In the genomic region with DNA sequence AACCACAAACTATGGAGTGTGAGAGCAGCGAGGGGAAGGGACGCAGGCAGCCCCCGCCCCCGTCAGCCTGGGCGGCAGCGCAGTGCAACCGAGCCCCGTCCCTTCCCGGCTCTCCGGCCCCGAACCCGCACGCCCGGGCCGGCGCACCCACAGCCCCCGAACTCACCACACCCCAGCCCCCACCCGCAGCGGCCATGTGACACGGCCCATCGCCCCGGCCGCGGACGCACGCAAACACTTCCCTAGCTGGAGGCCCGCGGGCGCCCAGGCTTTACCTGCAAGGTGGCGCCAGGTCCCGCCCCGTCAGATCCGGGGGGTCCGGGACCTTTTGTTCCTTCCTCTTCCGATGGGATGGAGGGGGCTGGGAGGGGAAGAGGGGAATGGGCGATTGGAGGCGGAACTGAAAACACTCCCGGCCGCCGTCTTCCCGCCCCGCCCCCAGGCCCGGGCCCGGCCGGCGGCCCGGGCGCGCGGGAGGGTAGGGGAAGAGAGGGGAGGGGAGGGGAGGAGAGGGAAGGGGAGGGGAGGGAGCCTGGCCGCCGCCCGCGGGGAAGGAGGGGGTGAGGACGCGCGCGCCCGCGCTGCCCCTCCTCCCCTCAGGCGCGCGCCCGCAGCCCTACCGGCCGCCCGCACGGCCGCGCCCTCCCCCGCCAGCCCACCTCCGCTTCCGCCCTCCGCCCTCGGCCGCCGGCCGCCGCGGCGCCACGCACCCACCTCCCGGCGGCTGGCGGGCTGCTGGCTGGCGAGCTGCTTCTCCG, we compare ENCODE assay signal across 8 cellular contexts. TPM values are rescaled to one million over a fixed set of nuclear protein-coding genes. Genes with fewer than 3 reads are reported as not detected.
DNase-seq lines count a peak whose midpoint lies in the region; ATAC-seq and TF ChIP-seq lines count a peak whose summit lies in the region.

SMAD2 (minus strand) TSS at position 574 of the 758 bp plus-strand sequence. CDS start 33,903 bp downstream, outside the sequence.

- H2AFZ ChIP-seq in OCI-LY3 (ENCODE audit: low read depth, low read length) = peak within 1 kb of the TSS; percentile 67

- 0 to 1% methylated on average over 35 to 76 of the region's 87 CpGs for WGBS in esophagus, 2 donors

- no peaks in the 10 kb centered on the region for H3K27me3 ChIP-seq in CD4-positive, CD25-positive, alpha-beta regulatory T cell (ENCODE audit: control insufficient read depth, insufficient read depth, low read length)
- H3K27me3 ChIP-seq in OCI-LY3 (ENCODE audit: low read depth, low read length) = peaks cover 13% of the 10 kb centered on the region; the same call in 1 of the 2 replicates
- H3K27me3 ChIP-seq in esophagus (ENCODE audit: control insufficient read depth in 1 of 2, insufficient read depth in 2 of 2, low read length in 2 of 2) = no peaks in the 10 kb centered on the region
- no peaks in the 10 kb centered on the region for H3K27me3 ChIP-seq in muscle layer of colon (ENCODE audit: control insufficient read depth in 1 of 2, insufficient read depth in 2 of 2, low read length in 2 of 2)

- peaks cover 50% of the 10 kb centered on the region for H3K79me2 ChIP-seq in OCI-LY3 (ENCODE audit: low read length)

- H3K9me3 ChIP-seq in CD4-positive, CD25-positive, alpha-beta regulatory T cell (ENCODE audit: control insufficient read depth in 2 of 2, low read length in 2 of 2) = no peaks in the 10 kb centered on the region
- H3K9me3 ChIP-seq in OCI-LY3 (ENCODE audit: insufficient read depth, low read length) = no peaks in the 10 kb centered on the region
- peaks cover 0 to 2% of the 10 kb centered on the region in 2 donors for H3K9me3 ChIP-seq in esophagus (ENCODE audit: control insufficient read depth in 2 of 2, insufficient read depth in 1 of 2, low read depth in 1 of 2, low read length in 1 of 2)
- H3K9me3 ChIP-seq in muscle layer of colon (ENCODE audit: low read length) = no peaks in the 10 kb centered on the region

- H3K4me3 ChIP-seq in CD4-positive, CD25-positive, alpha-beta regulatory T cell (ENCODE audit: low read depth, low read length) = peak within 1 kb of the TSS; percentile 95
- H3K4me3 ChIP-seq in OCI-LY3 (ENCODE audit: low read length) (peak within 1 kb of the TSS; percentile 82), esophagus (ENCODE audit: low read depth in 1 of 2, low read length in 2 of 2) (peak within 1 kb of the TSS; percentile 72 to 75), muscle layer of colon (ENCODE audit: low read depth in 1 of 2, low read length in 2 of 2) (peak within 1 kb of the TSS; percentile 80 to 98)

- peaks cover 54% of the 10 kb centered on the region for H3K4me1 ChIP-seq in CD4-positive, CD25-positive, alpha-beta regulatory T cell (ENCODE audit: control insufficient read depth, insufficient read depth, low read length, poor library complexity, severe bottlenecking)
- H3K4me1 ChIP-seq in OCI-LY3 (ENCODE audit: low read length) (peaks cover 24% of the 10 kb centered on the region), esophagus (ENCODE audit: control insufficient read depth in 2 of 2, insufficient read depth in 2 of 2, low read length in 1 of 2) (no peaks in the 10 kb centered on the region), muscle layer of colon (ENCODE audit: insufficient read depth, low read length) (peaks cover 30% of the 10 kb centered on the region)

- TF ChIP-seq CTCF in OCI-LY3 (IDR thresholded peaks at IDR 0.05; ENCODE audit: low read depth, low read length) = peak; percentile 12; the same call in 1 of the 2 replicates

- peaks cover 7% of the 10 kb centered on the region for H3K27me3 Mint-ChIP-seq in CD4-positive, CD25-positive, alpha-beta regulatory T cell

- peak within 1 kb of the TSS; percentile 90 for H3K27ac ChIP-seq in CD4-positive, CD25-positive, alpha-beta regulatory T cell (ENCODE audit: insufficient read depth, low read length, poor library complexity, severe bottlenecking)
- H3K27ac ChIP-seq in OCI-LY3 (ENCODE audit: low read length) = peak within 1 kb of the TSS; percentile 80
- peak within 1 kb of the TSS; percentile 97 to 98 for H3K27ac ChIP-seq in esophagus (ENCODE audit: low read depth in 2 of 2, low read length in 1 of 2)
- peak within 1 kb of the TSS; percentile 97 for H3K27ac ChIP-seq in muscle layer of colon (ENCODE audit: low read depth, low read length)

- peak within 1 kb of the TSS; percentile 89 to 96 (median 92) for H3K4me3 Mint-ChIP-seq in CD4-positive, CD25-positive, alpha-beta regulatory T cell

- ATAC-seq in CD4-positive, CD25-positive, alpha-beta regulatory T cell (ENCODE audit: low read depth in 2 of 2) = peak; percentile 43 to 47
- ATAC-seq in GM19452 (IDR thresholded peaks at IDR 0.05; ENCODE audit: unreplicated experiment) = peak; percentile 41

- peaks cover 40 to 57% (median 47%) of the 10 kb centered on the region in 4 donors for H3K4me1 Mint-ChIP-seq in CD4-positive, CD25-positive, alpha-beta regulatory T cell

- peak; percentile 70 to 91 (median 76) for DNase-seq in CD4-positive, CD25-positive, alpha-beta regulatory T cell
- DNase-seq in HK-2 (ENCODE audit: unreplicated experiment) (peak; percentile 69), activated T-cell treated with anti-CD3 and anti-CD28 coated beads for 48 hours (ENCODE audit: low read depth) (peak; percentile 73)
- DNase-seq in stimulated activated CD8-positive, alpha-beta memory T cell treated with anti-CD3 and anti-CD28 coated beads, Interleukin-7, amount 100 ng/mL, for 1 hour (ENCODE audit: low read depth in 2 of 2) = peak; percentile 50 to 53

- no peaks in the 10 kb centered on the region for H3K9me3 Mint-ChIP-seq in CD4-positive, CD25-positive, alpha-beta regulatory T cell

- H3K9ac ChIP-seq in OCI-LY3 (ENCODE audit: low read length) (peak within 1 kb of the TSS; percentile 85), muscle layer of colon (ENCODE audit: low read length) (peak within 1 kb of the TSS; percentile 88)

- H3K27ac Mint-ChIP-seq in CD4-positive, CD25-positive, alpha-beta regulatory T cell = peak within 1 kb of the TSS; percentile 88 to 92 (median 91)

- H3K36me3 Mint-ChIP-seq in CD4-positive, CD25-positive, alpha-beta regulatory T cell = no peaks in the 10 kb centered on the region

- H3K4me2 ChIP-seq in OCI-LY3 (ENCODE audit: low read length) = peak within 1 kb of the TSS; percentile 92

- H3K36me3 ChIP-seq in CD4-positive, CD25-positive, alpha-beta regulatory T cell (ENCODE audit: control insufficient read depth, insufficient read depth, low read length) = no peaks in the 10 kb centered on the region
- H3K36me3 ChIP-seq in OCI-LY3 (replicated peaks; ENCODE audit: low read depth, low read length) = no peaks in the 10 kb centered on the region
- no peaks in the 10 kb centered on the region for H3K36me3 ChIP-seq in esophagus (ENCODE audit: control insufficient read depth in 2 of 2, insufficient read depth in 2 of 2, low read length in 1 of 2)
- H3K36me3 ChIP-seq in muscle layer of colon (ENCODE audit: insufficient read depth, low read length) = no peaks in the 10 kb centered on the region

- H4K20me1 ChIP-seq in OCI-LY3 (ENCODE audit: insufficient read depth, low read length) = peaks cover 43% of the 10 kb centered on the region

RNA-seq across cellular contexts. Expression of gene SMAD2, which starts in this region (rescaled TPM):
- 115 TPM for total RNA-seq in CD4-positive, CD25-positive, alpha-beta regulatory T cell
- polyA plus RNA-seq in CD4-positive, CD25-positive, alpha-beta regulatory T cell = 100 to 1,000 TPM in 1 of 4 donors, 10 to 100 TPM in 3; 78.1 to 103 (median 88.2) TPM
- polyA plus RNA-seq in esophagus = 10 to 100 TPM; 16.1 to 31.0 TPM

Comparison
In these comparisons a context has a peak if more than half of its experiments do, and no peak if none do; other contexts are left out.
1. Peak in every context shown above with its lines: DNase-seq, ATAC-seq, H3K4me3 ChIP-seq and H3K27ac ChIP-seq.